In the genomic region with DNA sequence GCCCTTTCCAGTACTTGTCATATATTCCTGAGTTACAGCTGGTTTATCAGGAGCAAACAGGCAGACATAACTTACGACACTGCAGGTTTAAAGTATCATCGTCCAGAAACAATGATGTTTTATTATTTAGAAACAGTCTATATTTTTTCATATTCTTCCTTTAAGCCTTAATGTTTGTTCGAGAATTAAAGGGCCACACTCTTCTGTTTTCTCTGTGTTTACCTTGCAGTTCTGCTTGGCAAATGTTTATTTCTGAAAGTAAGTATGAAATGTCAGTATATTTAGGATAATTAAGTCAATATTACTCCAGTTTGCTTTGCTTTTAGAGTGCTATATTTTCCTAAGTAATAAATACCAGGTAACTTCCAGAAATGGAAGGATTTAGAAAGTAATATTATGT, we compare ENCODE assay signal across 25 cellular contexts.
DNase-seq lines count a peak whose midpoint lies in the region; ATAC-seq, FAIRE-seq and TF ChIP-seq lines count a peak whose summit lies in the region.
"Had no signal": no experiment of that assay in that cellular context is flagged by ENCODE, and none has a peak within 500 bp of the region (broad histone marks: within the 10 kb centered on the region; RNA-seq: fewer than 3 reads in every experiment).

No MANE protein-coding gene starts in this region.

- H3K4me2 ChIP-seq in HepG2 (ENCODE audit: low read depth, low read length) (peak overlapping the region; percentile 76), K562 (ENCODE audit: insufficient read depth, low read length) (no peak overlapping the region)
- H3K4me2 ChIP-seq: BLaER1 had no signal

- FAIRE-seq in HepG2 (lab: Jason Lieb, UNC) (no peak), K562 (lab: Jason Lieb, UNC) (no peak)
- FAIRE-seq: GM12878, GM12892, GM18507 had no signal

- intact Hi-C loops in HepG2 (cut with micrococcal nuclease; ENCODE audit: unreplicated experiment) (loop anchor here (5.0 to 10.0 kb wide), 4 partner anchors 153 to 513 kb away; no protein-coding TSS in a partner anchor), right lobe of liver (cut with DNase I) (no loop called here), K562 (cut with micrococcal nuclease) (loop anchor here (10.0 kb wide), 1 partner anchor 553 kb away; no protein-coding TSS in a partner anchor), transverse colon (cut with DNase I; ENCODE audit: low total_unique reads) (no loop called here), sciatic nerve (cut with DNase I) (no loop called here)

- no peak for TF ChIP-seq POLR2A in HepG2 (IDR thresholded peaks at IDR 0.05; ENCODE audit: insufficient read depth in 1 of 2, low read depth in 2 of 2, low read length in 2 of 2)
- TF ChIP-seq POLR2A in right lobe of liver (IDR thresholded peaks at IDR 0.05) = no peak
- no peak for TF ChIP-seq POLR2A in K562 (conservative IDR thresholded peaks at IDR 0.05)
- TF ChIP-seq POLR2A in transverse colon (IDR thresholded peaks at IDR 0.05) = no peak

- TF ChIP-seq RAD21 in HepG2 (CRISPR knock-in tag; IDR thresholded peaks at IDR 0.05) = no peak
- no peak for TF ChIP-seq RAD21 in K562 (CRISPR knock-in tag; conservative IDR thresholded peaks at IDR 0.05 in 1 of 2, IDR thresholded peaks at IDR 0.05 in 1 of 2)

- H3K27me3 ChIP-seq in HepG2 (ENCODE audit: control insufficient read depth in 1 of 2, insufficient read depth in 2 of 2, low read length in 2 of 2) = no peaks in the 10 kb centered on the region
- H3K27me3 ChIP-seq in right lobe of liver = no peaks in the 10 kb centered on the region
- H3K27me3 ChIP-seq in K562 (ENCODE audit: control insufficient read depth in 2 of 2, insufficient read depth in 2 of 2, low read length in 2 of 2) = no peaks in the 10 kb centered on the region
- no peaks in the 10 kb centered on the region for H3K27me3 ChIP-seq in transverse colon
- H3K27me3 ChIP-seq: BE2C, BLaER1 had no signal

- H3K36me3 ChIP-seq in HepG2 (replicated peaks in 1 of 2; ENCODE audit: control insufficient read depth in 1 of 2, insufficient read depth in 2 of 2, low read length in 2 of 2) (no peaks in the 10 kb centered on the region), right lobe of liver (no peaks in the 10 kb centered on the region), K562 (ENCODE audit: control insufficient read depth, insufficient read depth, low read length) (no peaks in the 10 kb centered on the region), transverse colon (no peaks in the 10 kb centered on the region)
- H3K36me3 ChIP-seq: BE2C, BLaER1 had no signal

- BruUV-seq in HepG2 (replicated peaks; lab: Mats Ljungman, UMichigan) (no TSS peak), K562 (replicated peaks; lab: Mats Ljungman, UMichigan) (no TSS peak)

- H3K79me2 ChIP-seq in HepG2 (ENCODE audit: insufficient read depth, low read length) (no peaks in the 10 kb centered on the region), K562 (ENCODE audit: control insufficient read depth, insufficient read depth, low read length) (no peaks in the 10 kb centered on the region)

- H3K9ac ChIP-seq in HepG2 (ENCODE audit: insufficient read depth, low read depth, low read length) (no peak overlapping the region), K562 (ENCODE audit: insufficient read depth in 1 of 2, low read depth in 2 of 2, low read length in 2 of 2) (no peak overlapping the region)
- H3K9ac ChIP-seq: BLaER1 had no signal

- H3K4me1 ChIP-seq in HepG2 (ENCODE audit: insufficient read depth, low read length) = peaks cover 54% of the 10 kb centered on the region
- H3K4me1 ChIP-seq in right lobe of liver = peaks cover 0 to 6% (median 2%) of the 10 kb centered on the region in 4 donors
- H3K4me1 ChIP-seq in K562 (replicated peaks in 1 of 2; ENCODE audit: control insufficient read depth in 2 of 2, insufficient read depth in 2 of 2, low read length in 2 of 2) = no peaks in the 10 kb centered on the region
- peaks cover 0 to 20% (median 2%) of the 10 kb centered on the region in 4 donors for H3K4me1 ChIP-seq in transverse colon
- H3K4me1 ChIP-seq: BLaER1 had no signal

- H3K27ac ChIP-seq in HepG2 (ENCODE audit: extremely low read length, insufficient read depth, low read length) (peak overlapping the region; percentile 84), right lobe of liver (no peak overlapping the region), K562 (ENCODE audit: extremely low read depth, low read depth, low read length) (no peak overlapping the region), transverse colon (no peak overlapping the region), substantia nigra (ENCODE audit: low read depth, low read length, poor library complexity, severe bottlenecking) (no peak overlapping the region)
- H3K27ac ChIP-seq: BLaER1 had no signal

- TF ChIP-seq EP300 in HepG2 (IDR thresholded peaks at IDR 0.05; ENCODE audit: low read depth in 2 of 2, low read length in 2 of 2) = peak in 1 of 2 experiments; percentile 10; a peak in 1 of 4 replicates
- no peak for TF ChIP-seq EP300 in HepG2 (CRISPR knock-in tag; IDR thresholded peaks at IDR 0.05; ENCODE audit: borderline replicate concordance)
- no peak for TF ChIP-seq EP300 in K562 (IDR thresholded peaks at IDR 0.05; ENCODE audit: low read length)
- no peak for TF ChIP-seq EP300 in transverse colon (IDR thresholded peaks at IDR 0.05; ENCODE audit: low read depth)

- TF ChIP-seq CTCF in HepG2 (CRISPR knock-in tag; IDR thresholded peaks at IDR 0.05) = no peak
- no peak for TF ChIP-seq CTCF in right lobe of liver (IDR thresholded peaks at IDR 0.05)
- TF ChIP-seq CTCF in K562 (IDR thresholded peaks at IDR 0.05 in 2 of 3, conservative IDR thresholded peaks at IDR 0.05 in 1 of 3; ENCODE audit: insufficient read depth in 2 of 3, low read depth in 1 of 3, low read length in 3 of 3) = no peak
- no peak for TF ChIP-seq CTCF in transverse colon (IDR thresholded peaks at IDR 0.05)

- peak; percentile 33 for DNase-seq in HepG2 (ENCODE audit: low spot score)
- no peak for DNase-seq in right lobe of liver
- peak; percentile 73 for DNase-seq in DMS53 treated with DMSO at 0.1 percent for 48 hours (lab: John Stamatoyannopoulos, UW; ENCODE audit: unreplicated experiment)
- DNase-seq in K562 (ENCODE audit: extremely low read depth in 1 of 4, low spot score in 3 of 4) = no peak
- no peak for DNase-seq in transverse colon
- no peak for DNase-seq in sciatic nerve (ENCODE audit: low spot score)
- DNase-seq in substantia nigra (lab: John Stamatoyannopoulos, UW) = no peak
- DNase-seq: 8988T; ACHN; BE2C; C1 segment of cervical spinal cord; CD4-positive, alpha-beta memory T cell; CD4-positive, CD25-positive, alpha-beta regulatory T cell; CD8-positive, alpha-beta memory T cell; COR-L47; DMS 273 treated with DMSO at 0.1 percent for 48 hours; DMS153; DMS79; DND-41; EL; GDM1 had no signal

- H2AFZ ChIP-seq in HepG2 (ENCODE audit: low read length) = peak overlapping the region; percentile 17
- H2AFZ ChIP-seq in K562 (ENCODE audit: low read depth, low read length) = no peak overlapping the region

- in situ Hi-C loops in HepG2 (cut with HindIII; ENCODE audit: extremely low pct_ligation_motif_present, low pct_unique_long_range_greater_than_20kb) = loop anchor here (10.0 to 25.0 kb wide), 3 partner anchors 393 to 823 kb away; partner anchors contain the start of gene TCF7L2
- in situ Hi-C loops in K562 (cut with MboI) = no loop called here
- in situ Hi-C loops in transverse colon (cut with MboI; ENCODE audit: low pct_ligation_motif_present in 1 of 4, low pct_unique_long_range_greater_than_20kb in 1 of 4, low sequenced_read_pairs in 3 of 4) = loop anchor here (25.0 kb wide), 2 partner anchors 550 to 825 kb away; no protein-coding TSS in a partner anchor

- no peaks in the 10 kb centered on the region for H3K9me3 ChIP-seq in HepG2 (ENCODE audit: low read length)
- no peaks in the 10 kb centered on the region for H3K9me3 ChIP-seq in right lobe of liver
- no peaks in the 10 kb centered on the region for H3K9me3 ChIP-seq in K562 (replicated peaks; ENCODE audit: control insufficient read depth, insufficient read depth, low read depth, low read length)
- H3K9me3 ChIP-seq in transverse colon = no peaks in the 10 kb centered on the region
- H3K9me3 ChIP-seq: BE2C, BLaER1 had no signal

- ATAC-seq in HepG2 (no peak), right lobe of liver (no peak), K562 (no peak), sciatic nerve (no peak)
- ATAC-seq: GM12878 had no signal

- 16% methylated on average over 3 of the region's 3 CpGs for WGBS in HepG2 (ENCODE audit: low lambda C conversion rate)
- WGBS in right lobe of liver (ENCODE audit: insufficient coverage, low coverage, low lambda C conversion rate, missing lambda C conversion rate) = 72% methylated on average over 3 of the region's 3 CpGs
- WGBS in K562 (ENCODE audit: insufficient coverage, low coverage, missing lambda C conversion rate) = 14% methylated on average over 3 of the region's 3 CpGs
- WGBS in transverse colon (ENCODE audit: low coverage in 1 of 2), 2 donors = 48 to 54% methylated on average over 3 of the region's 3 CpGs

- no peaks in the 10 kb centered on the region for H3K9me1 ChIP-seq in K562 (ENCODE audit: control insufficient read depth, insufficient read depth, low read length)

- H3K4me3 ChIP-seq in HepG2 (replicated peaks in 1 of 3; ENCODE audit: insufficient read depth in 1 of 3, low read depth in 2 of 3, low read length in 3 of 3) (no peak overlapping the region), right lobe of liver (no peak overlapping the region), K562 (no peak overlapping the region), transverse colon (no peak overlapping the region)
- H3K4me3 ChIP-seq: BLaER1, GM12878 had no signal

- CTCF ChIA-PET in HepG2 (lab: Yijun Ruan, JAX; ENCODE audit: low intra/inter-chr PET ratio, low total read pairs) (no interaction called here), K562 (lab: Yijun Ruan, JAX; ENCODE audit: low intra/inter-chr PET ratio) (no interaction called here)

- H4K20me1 ChIP-seq in HepG2 (ENCODE audit: insufficient read depth, low read length) (no peaks in the 10 kb centered on the region), K562 (replicated peaks; ENCODE audit: control insufficient read depth, insufficient read depth, low read length) (no peaks in the 10 kb centered on the region)
- H4K20me1 ChIP-seq: BLaER1 had no signal

- POLR2A ChIA-PET in HepG2 (lab: Yijun Ruan, JAX) (no interaction called here), K562 (lab: Yijun Ruan, JAX) (interaction anchor here (0.7 kb wide), 1 partner anchor 313 kb away, joined by 3 read pairs; no protein-coding TSS in a partner anchor)

TF ChIP-seq in HepG2, 621 proteins besides CTCF, POLR2A, EP300 and RAD21 (continues in another document):
- TF ChIP-seq SOX5 (CRISPR knock-in tag; IDR thresholded peaks at IDR 0.05; ENCODE audit: borderline replicate concordance) (peak; percentile 22; the same call in 1 of the 2 replicates), NFIC (IDR thresholded peaks at IDR 0.05; ENCODE audit: low read length) (peak; percentile 29; the same call in 1 of the 2 replicates)

Comparison
In these comparisons a context has a peak if more than half of its experiments do, and no peak if none do; other contexts are left out.
1. DNase-seq: peak in HepG2 (single experiment) and DMS53 treated with DMSO at 0.1 percent for 48 hours (single experiment); none in right lobe of liver (0 of 3), K562 (0 of 4), transverse colon (single experiment), sciatic nerve (single experiment) and substantia nigra (0 of 49).
2. intact Hi-C loops: an anchor here in HepG2 (5.0 to 10.0 kb wide) and K562 (10.0 kb wide); none called in right lobe of liver, transverse colon and sciatic nerve.
3. Of the 241 proteins assayed by ChIP-seq in both HepG2 and K562: peak only in HepG2: BCL6, FOXA3, GATAD2A, HOMEZ, NCOA2, NFIC and 1 more; only in K562: none; in both: none; in neither: 229; mixed calls (peak in some experiments, not most) for 5.